In the genomic region with DNA sequence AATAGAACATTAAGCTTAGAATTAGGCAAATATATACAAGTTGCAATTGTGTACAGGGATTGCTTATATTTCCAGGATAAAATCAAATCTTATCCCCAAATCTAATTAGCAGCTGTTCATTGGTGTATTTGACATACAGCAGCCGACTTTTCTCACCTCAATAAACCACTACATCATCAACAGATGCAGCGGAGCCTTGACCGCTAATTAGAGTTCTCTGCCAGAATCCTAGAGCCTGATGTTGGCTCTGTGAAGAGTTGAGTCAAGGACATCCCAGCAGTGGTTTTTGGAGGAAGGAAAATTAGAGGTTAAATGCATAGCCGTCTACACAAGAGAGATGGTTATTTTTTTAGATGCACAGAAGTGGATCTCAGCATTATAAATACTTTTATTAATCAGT, we compare ENCODE assay signal across 28 cellular contexts.
"Had no signal": no experiment of that assay in that cellular context is flagged by ENCODE, and none has a peak within 500 bp of the region (broad histone marks: within the 10 kb centered on the region; RNA-seq: fewer than 3 reads in every experiment).

No MANE protein-coding gene starts in this region.

- H3K27me3 ChIP-seq: brain microvascular endothelial cell, dorsolateral prefrontal cortex had no signal

- ATAC-seq: activated CD4-positive, alpha-beta T cell treated with anti-CD3 and anti-CD28 coated beads for 36 hours; activated CD8-positive, alpha-beta memory T cell treated with anti-CD3 and anti-CD28 coated beads, Interleukin-2, amount 10 ng/mL, durations not matched to agents 7 days and 5 days; activated CD8-positive, alpha-beta T cell treated with anti-CD3 and anti-CD28 coated beads, Interleukin-2, amount 10 ng/mL, durations not matched to agents 7 days and 5 days; esophagus mucosa had no signal

- H3K27me3 Mint-ChIP-seq: activated CD4-positive, alpha-beta memory T cell treated with anti-CD3 and anti-CD28 coated beads for 36 hours; activated CD4-positive, alpha-beta T cell treated with anti-CD3 and anti-CD28 coated beads for 36 hours; activated CD4-positive, alpha-beta T cell treated with anti-CD3 and anti-CD28 coated beads, Interleukin-2, amount 10 ng/mL, durations not matched to agents 24 days and 14 days; activated CD8-positive, alpha-beta memory T cell treated with anti-CD3 and anti-CD28 coated beads, Interleukin-2, amount 10 ng/mL, durations not matched to agents 7 days and 5 days; activated naive CD4-positive, alpha-beta T cell treated with anti-CD3 and anti-CD28 coated beads, Interleukin-2, amount 50 U/mL, for 24 hours; activated naive CD8-positive, alpha-beta T cell treated with anti-CD3 and anti-CD28 coated beads, Interleukin-2, amount 10 ng/mL, durations not matched to agents 7 days and 5 days; central memory CD8-positive, alpha-beta T cell; dendritic cell treated with granulocyte-macrophage colony-stimulating factor and Interleukin-4, amounts not matched to agents 40 ng/mL and 50 ng/mL, for 4 days had no signal

- H3K4me3 Mint-ChIP-seq: activated CD4-positive, alpha-beta memory T cell treated with anti-CD3 and anti-CD28 coated beads for 36 hours; activated CD4-positive, alpha-beta T cell treated with anti-CD3 and anti-CD28 coated beads for 36 hours; activated CD4-positive, alpha-beta T cell treated with anti-CD3 and anti-CD28 coated beads, Interleukin-2, amount 10 ng/mL, durations not matched to agents 24 days and 14 days; activated CD8-positive, alpha-beta memory T cell treated with anti-CD3 and anti-CD28 coated beads, Interleukin-2, amount 10 ng/mL, durations not matched to agents 7 days and 5 days; activated CD8-positive, alpha-beta T cell treated with anti-CD3 and anti-CD28 coated beads, Interleukin-2, amount 10 ng/mL, durations not matched to agents 7 days and 5 days; activated naive CD4-positive, alpha-beta T cell treated with anti-CD3 and anti-CD28 coated beads for 36 hours; activated naive CD4-positive, alpha-beta T cell treated with anti-CD3 and anti-CD28 coated beads, Interleukin-2, amount 50 U/mL, for 24 hours; activated naive CD8-positive, alpha-beta T cell treated with anti-CD3 and anti-CD28 coated beads, Interleukin-2, amount 10 ng/mL, durations not matched to agents 7 days and 5 days; activated T-helper 1 cell treated with anti-CD3 and anti-CD28 coated beads, Interleukin-12 subunit alpha, Interleukin-12 subunit beta, Interleukin-2, Interleukin-4 antibody, amounts not matched to agents 30 ng/mL and 10 ng/mL and 1 ng/mL, durations not matched to agents 14 hours and 24 hours and 36 hours; central memory CD8-positive, alpha-beta T cell; dendritic cell treated with granulocyte-macrophage colony-stimulating factor and Interleukin-4, amounts not matched to agents 40 ng/mL and 50 ng/mL, for 4 days; endodermal cell had no signal

- DNase-seq: activated CD4-positive, alpha-beta memory T cell treated with anti-CD3 and anti-CD28 coated beads for 36 hours; activated CD4-positive, alpha-beta T cell treated with anti-CD3 and anti-CD28 coated beads for 36 hours; activated CD4-positive, alpha-beta T cell treated with anti-CD3 and anti-CD28 coated beads, Interleukin-2, amount 10 ng/mL, durations not matched to agents 24 days and 14 days; activated CD4-positive, CD25-positive, alpha-beta regulatory T cell; activated CD4-positive, CD25-positive, alpha-beta regulatory T cell treated with anti-CD3 and anti-CD28 coated beads, Interleukin-2, amount 50 U/mL, for 72 hours; activated CD8-positive, alpha-beta memory T cell treated with anti-CD3 and anti-CD28 coated beads, Interleukin-2, amount 10 ng/mL, durations not matched to agents 7 days and 5 days; activated CD8-positive, alpha-beta memory T cell treated with anti-CD3 and anti-CD28 coated beads, Interleukin-2, amount 50 U/mL, for 4 hours; activated CD8-positive, alpha-beta T cell treated with anti-CD3 and anti-CD28 coated beads, Interleukin-2, amount 10 ng/mL, durations not matched to agents 7 days and 5 days; activated effector memory CD4-positive, alpha-beta T cell treated with anti-CD3 and anti-CD28 coated beads, Interleukin-2, amount 50 U/mL, for 16 hours; activated naive CD4-positive, alpha-beta T cell treated with anti-CD3 and anti-CD28 coated beads for 36 hours; activated naive CD8-positive, alpha-beta T cell treated with anti-CD3 and anti-CD28 coated beads, Interleukin-2, amount 10 ng/mL, durations not matched to agents 7 days and 5 days; activated T-cell treated with anti-CD3 and anti-CD28 coated beads, Interleukin-2, amount 50 U/mL, for 1 hour; activated T-cell treated with anti-CD3 and anti-CD28 coated beads, Interleukin-2, amount 50 U/mL, for 48 hours; amniotic stem cell; anterior cingulate cortex; brain microvascular endothelial cell; dorsolateral prefrontal cortex; effector memory CD4-positive, alpha-beta T cell; endodermal cell; foreskin fibroblast; head of caudate nucleus; hippocampal formation had no signal

- H3K27ac Mint-ChIP-seq: activated CD4-positive, alpha-beta memory T cell treated with anti-CD3 and anti-CD28 coated beads for 36 hours; activated CD4-positive, alpha-beta T cell treated with anti-CD3 and anti-CD28 coated beads for 36 hours; activated CD4-positive, alpha-beta T cell treated with anti-CD3 and anti-CD28 coated beads, Interleukin-2, amount 10 ng/mL, durations not matched to agents 24 days and 14 days; activated CD8-positive, alpha-beta memory T cell treated with anti-CD3 and anti-CD28 coated beads, Interleukin-2, amount 10 ng/mL, durations not matched to agents 7 days and 5 days; activated CD8-positive, alpha-beta T cell treated with anti-CD3 and anti-CD28 coated beads, Interleukin-2, amount 10 ng/mL, durations not matched to agents 7 days and 5 days; activated naive CD4-positive, alpha-beta T cell treated with anti-CD3 and anti-CD28 coated beads for 36 hours; activated naive CD4-positive, alpha-beta T cell treated with anti-CD3 and anti-CD28 coated beads, Interleukin-2, amount 50 U/mL, for 24 hours; activated naive CD8-positive, alpha-beta T cell treated with anti-CD3 and anti-CD28 coated beads, Interleukin-2, amount 10 ng/mL, durations not matched to agents 7 days and 5 days; activated T-helper 1 cell treated with anti-CD3 and anti-CD28 coated beads, Interleukin-12 subunit alpha, Interleukin-12 subunit beta, Interleukin-2, Interleukin-4 antibody, amounts not matched to agents 30 ng/mL and 10 ng/mL and 1 ng/mL, durations not matched to agents 14 hours and 24 hours and 36 hours; dendritic cell treated with granulocyte-macrophage colony-stimulating factor and Interleukin-4, amounts not matched to agents 40 ng/mL and 50 ng/mL, for 4 days; endodermal cell had no signal

- H3K4me1 Mint-ChIP-seq: central memory CD8-positive, alpha-beta T cell had no signal

- H3K36me3 ChIP-seq: brain microvascular endothelial cell had no signal

- H3K27ac ChIP-seq: brain microvascular endothelial cell, coronary artery, dorsolateral prefrontal cortex had no signal

- H3K4me3 ChIP-seq: coronary artery, dorsolateral prefrontal cortex had no signal
